Comparison of ENCODE assay signal across 11 cellular contexts in the genomic region with DNA sequence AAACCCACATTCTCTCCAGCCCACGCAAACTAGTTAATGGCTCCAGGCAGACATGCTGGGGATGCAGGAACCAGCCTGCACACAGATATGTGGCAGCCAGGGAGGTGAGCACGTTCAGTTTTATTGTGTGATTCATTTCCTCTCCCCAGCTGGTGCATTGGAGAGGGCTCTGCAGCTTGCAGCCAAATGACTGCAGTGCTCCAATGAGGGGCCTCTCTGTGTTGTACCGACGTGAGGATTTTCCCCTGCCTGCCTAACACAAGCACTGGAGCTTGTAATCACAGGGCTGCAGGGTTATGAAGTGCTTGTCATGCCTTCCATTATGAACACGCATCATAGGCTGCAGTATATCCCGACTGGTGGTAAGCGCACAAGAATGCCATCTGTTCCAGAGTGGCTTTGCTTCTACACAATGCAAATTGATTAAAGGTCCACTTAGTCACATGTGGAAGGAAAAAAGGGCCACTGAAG.
DNase-seq lines count a peak whose midpoint lies in the region; ATAC-seq, FAIRE-seq and TF ChIP-seq lines count a peak whose summit lies in the region.
"Had no signal": no experiment of that assay in that cellular context is flagged by ENCODE, and none has a peak within 500 bp of the region (broad histone marks: within the 10 kb centered on the region; RNA-seq: fewer than 3 reads in every experiment).

No MANE protein-coding gene starts in this region.

- H3K4me3 ChIP-seq in AG10803 (ENCODE audit: low read length) (no peak overlapping the region; the same call in 1 of the 2 replicates), WERI-Rb-1 (ENCODE audit: low read depth, low read length) (no peak overlapping the region), Peyer's patch (no peak overlapping the region), kidney (ENCODE audit: low read length in 2 of 2) (no peak overlapping the region)
- H3K4me3 ChIP-seq: cardiac muscle cell had no signal

- FAIRE-seq in kidney (lab: Jason Lieb, UNC) = no peak

- no peaks in the 10 kb centered on the region for H3K36me3 Mint-ChIP-seq in glutamatergic neuron (ENCODE audit: unreplicated experiment)
- H3K36me3 Mint-ChIP-seq: activated CD4-positive, alpha-beta memory T cell treated with anti-CD3 and anti-CD28 coated beads for 36 hours; stimulated activated memory B cell treated with anti-CD40 and anti-IgM and Interleukin-4, amounts not matched to agents 10 μg/mL and 1 μg/mL and 100 μg/mL, for 72 hours had no signal

- peaks cover 7% of the 10 kb centered on the region for H3K27me3 Mint-ChIP-seq in glutamatergic neuron (ENCODE audit: unreplicated experiment)

- TF ChIP-seq CTCF in AG10803 (conservative IDR thresholded peaks at IDR 0.05; ENCODE audit: low read length) = no peak
- no peak for TF ChIP-seq CTCF in WERI-Rb-1 (IDR thresholded peaks at IDR 0.05; ENCODE audit: low read depth, low read length)
- TF ChIP-seq CTCF in glutamatergic neuron (IDR thresholded peaks at IDR 0.05; ENCODE audit: partially characterized antibody, unreplicated experiment) = no peak
- no peak for TF ChIP-seq CTCF in Peyer's patch (IDR thresholded peaks at IDR 0.05)
- TF ChIP-seq CTCF in kidney (IDR thresholded peaks at IDR 0.05; ENCODE audit: borderline replicate concordance, extremely low read depth, insufficient read depth) = no peak

- TF ChIP-seq POLR2A in Peyer's patch (IDR thresholded peaks at IDR 0.05) = no peak

- H3K4me1 ChIP-seq in Peyer's patch (no peaks in the 10 kb centered on the region), kidney (ENCODE audit: control insufficient read depth in 1 of 2, insufficient read depth in 1 of 2, low read depth in 1 of 2, low read length in 2 of 2) (no peaks in the 10 kb centered on the region)

- peaks cover 12% of the 10 kb centered on the region for H3K4me1 Mint-ChIP-seq in glutamatergic neuron (ENCODE audit: low read depth, unreplicated experiment)
- H3K4me1 Mint-ChIP-seq: stimulated activated memory B cell treated with anti-CD40 and anti-IgM and Interleukin-4, amounts not matched to agents 10 μg/mL and 1 μg/mL and 100 μg/mL, for 72 hours had no signal

- H3K27me3 ChIP-seq in WERI-Rb-1 (ENCODE audit: insufficient read depth, low read depth, severe bottlenecking) = no peaks in the 10 kb centered on the region
- no peaks in the 10 kb centered on the region for H3K27me3 ChIP-seq in Peyer's patch
- H3K27me3 ChIP-seq: cardiac muscle cell had no signal

- H3K9me3 ChIP-seq in WERI-Rb-1 (ENCODE audit: severe bottlenecking) (no peaks in the 10 kb centered on the region), Peyer's patch (no peaks in the 10 kb centered on the region), kidney (ENCODE audit: control insufficient read depth in 1 of 2, low read length in 2 of 2) (no peaks in the 10 kb centered on the region)

- DNase-seq in AG10803 (ENCODE audit: low read depth) (peak; percentile 92), HT1080 (ENCODE audit: low read depth) (peak; percentile 88), WERI-Rb-1 (peak; percentile 9), glutamatergic neuron (peak; percentile 14), Peyer's patch (no peak), kidney (no peak)
- DNase-seq: activated CD4-positive, alpha-beta memory T cell treated with anti-CD3 and anti-CD28 coated beads for 36 hours had no signal

- H3K36me3 ChIP-seq in WERI-Rb-1 = no peaks in the 10 kb centered on the region
- no peaks in the 10 kb centered on the region for H3K36me3 ChIP-seq in Peyer's patch
- no peaks in the 10 kb centered on the region for H3K36me3 ChIP-seq in kidney (ENCODE audit: control insufficient read depth in 1 of 2, insufficient read depth in 2 of 2, low read length in 2 of 2)
- H3K36me3 ChIP-seq: cardiac muscle cell had no signal

- H3K27ac ChIP-seq in WERI-Rb-1 (no peak overlapping the region), Peyer's patch (no peak overlapping the region), kidney (ENCODE audit: low read depth in 2 of 2, low read length in 2 of 2) (no peak overlapping the region)
- H3K27ac ChIP-seq: cardiac muscle cell had no signal

- H3K9ac ChIP-seq in kidney (ENCODE audit: low read length in 2 of 2) = no peak overlapping the region

- H3K9me3 Mint-ChIP-seq in glutamatergic neuron (ENCODE audit: unreplicated experiment) = peaks cover 5% of the 10 kb centered on the region
- H3K9me3 Mint-ChIP-seq: activated CD4-positive, alpha-beta memory T cell treated with anti-CD3 and anti-CD28 coated beads for 36 hours; stimulated activated memory B cell treated with anti-CD40 and anti-IgM and Interleukin-4, amounts not matched to agents 10 μg/mL and 1 μg/mL and 100 μg/mL, for 72 hours had no signal

- peak overlapping the region; percentile 31 for H3K27ac Mint-ChIP-seq in glutamatergic neuron (ENCODE audit: unreplicated experiment)
- H3K27ac Mint-ChIP-seq: activated CD4-positive, alpha-beta memory T cell treated with anti-CD3 and anti-CD28 coated beads for 36 hours; stimulated activated memory B cell treated with anti-CD40 and anti-IgM and Interleukin-4, amounts not matched to agents 10 μg/mL and 1 μg/mL and 100 μg/mL, for 72 hours had no signal

- intact Hi-C loops in kidney (cut with DNase I) = no loop called here

- H3K4me3 Mint-ChIP-seq in glutamatergic neuron (ENCODE audit: unreplicated experiment) = no peak overlapping the region
- H3K4me3 Mint-ChIP-seq: activated CD4-positive, alpha-beta memory T cell treated with anti-CD3 and anti-CD28 coated beads for 36 hours; stimulated activated memory B cell treated with anti-CD40 and anti-IgM and Interleukin-4, amounts not matched to agents 10 μg/mL and 1 μg/mL and 100 μg/mL, for 72 hours had no signal

- no peak for ATAC-seq in GM19035 (IDR thresholded peaks at IDR 0.05; ENCODE audit: unreplicated experiment)
- ATAC-seq in HG02840 (IDR thresholded peaks at IDR 0.05; ENCODE audit: low FRiP score, unreplicated experiment) = no peak
- ATAC-seq: stimulated activated memory B cell treated with anti-CD40 and anti-IgM and Interleukin-4, amounts not matched to agents 10 μg/mL and 1 μg/mL and 100 μg/mL, for 72 hours had no signal

Comparison
In these comparisons a context has a peak if more than half of its experiments do, and no peak if none do; other contexts are left out.
1. DNase-seq: peak in AG10803 (single experiment), HT1080 (single experiment), WERI-Rb-1 (single experiment) and glutamatergic neuron (single experiment); none in Peyer's patch (0 of 3) and kidney (single experiment).